8 cellular contexts compared by ENCODE assay signal in the genomic region with DNA sequence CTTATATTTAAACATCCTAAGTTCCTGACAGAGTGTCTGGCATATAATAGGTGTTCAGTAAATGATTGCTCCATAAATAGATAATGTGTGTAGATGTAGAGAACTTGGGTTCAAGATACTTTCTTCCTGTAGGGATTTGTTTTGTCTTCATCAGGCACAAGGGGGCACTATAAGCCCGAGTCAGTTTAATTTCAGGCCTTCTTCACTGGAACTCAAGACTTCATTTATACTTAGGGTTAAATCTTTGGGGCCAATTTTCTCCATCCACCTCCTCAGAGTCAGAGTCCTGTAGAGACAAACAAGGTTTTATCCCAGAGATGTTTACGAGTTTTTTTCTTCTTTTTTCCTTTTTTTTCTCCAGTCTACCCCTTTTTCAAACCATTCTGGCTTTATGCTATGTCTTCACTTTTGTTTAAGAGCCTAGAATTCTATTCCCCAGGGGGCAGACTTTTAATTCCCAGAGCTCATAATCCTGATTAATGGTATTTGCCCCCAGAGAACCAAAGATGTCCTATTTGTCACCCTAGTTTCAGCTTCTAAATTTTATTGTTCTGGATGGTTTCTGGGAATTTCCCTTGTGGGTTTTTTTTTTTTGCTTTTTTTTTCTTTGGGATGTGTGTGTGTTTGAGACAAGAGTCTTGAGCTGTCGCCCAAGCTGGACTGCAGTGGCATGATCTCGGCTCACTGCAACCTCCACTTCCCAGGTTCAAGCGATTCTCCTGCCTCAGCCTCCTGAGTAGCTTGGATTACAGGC.
DNase-seq lines count a peak whose midpoint lies in the region; ATAC-seq and TF ChIP-seq lines count a peak whose summit lies in the region.

No MANE protein-coding gene starts in this region.

- H3K9me3 Mint-ChIP-seq in activated B cell treated with CpG ODN at 0.5 μM for 24 hours = no peaks in the 10 kb centered on the region

- no peak for ATAC-seq in activated B cell treated with CpG ODN at 0.5 μM for 24 hours (ENCODE audit: low read depth)
- no peak for ATAC-seq in GM18861 (IDR thresholded peaks at IDR 0.05; ENCODE audit: unreplicated experiment)
- no peak for ATAC-seq in HG03342 (IDR thresholded peaks at IDR 0.05; ENCODE audit: unreplicated experiment)

- DNase-seq in 8988T = peak; percentile 33
- DNase-seq in EH (ENCODE audit: low read depth) = peak; percentile 72
- peak; percentile 31 for DNase-seq in NCI-H1694 treated with DMSO at 0.1 percent for 48 hours (lab: John Stamatoyannopoulos, UW)
- DNase-seq in activated B cell treated with CpG ODN at 0.5 μM for 24 hours = no peak
- DNase-seq in fibroblast of gingiva (ENCODE audit: low read depth) = peak; percentile 61
- peak; percentile 85 for DNase-seq in pons (ENCODE audit: low spot score)

- H3K4me3 Mint-ChIP-seq in activated B cell treated with CpG ODN at 0.5 μM for 24 hours = no peak overlapping the region

- POLR2A ChIA-PET in activated B cell treated with CpG ODN at 0.5 μM for 24 hours (lab: Charles Lee) = interaction anchor here (0.6 to 4.4 kb wide), 13 partner anchors 15 to 420 kb away, joined by 3 to 44 read pairs (median 5); a partner anchor contains a TSS

- intact Hi-C loops in activated B cell treated with CpG ODN at 0.5 μM for 24 hours (cut with micrococcal nuclease) = loop anchor here (1.0 to 10.0 kb wide), 11 partner anchors 8 to 1299 kb away; a partner anchor contains a TSS

- H3K27ac Mint-ChIP-seq in activated B cell treated with CpG ODN at 0.5 μM for 24 hours = peak overlapping the region; percentile 65

- CTCF ChIA-PET in activated B cell treated with CpG ODN at 0.5 μM for 24 hours (lab: Charles Lee) = interaction anchor here (0.6 to 1.2 kb wide), 7 partner anchors 9 to 904 kb away, joined by 3 to 8 read pairs (median 4); a partner anchor contains a TSS

- H3K36me3 Mint-ChIP-seq in activated B cell treated with CpG ODN at 0.5 μM for 24 hours (ENCODE audit: low read depth) = peaks cover 9% of the 10 kb centered on the region

- H3K4me1 Mint-ChIP-seq in activated B cell treated with CpG ODN at 0.5 μM for 24 hours = peaks cover 38% of the 10 kb centered on the region

- H3K27me3 Mint-ChIP-seq in activated B cell treated with CpG ODN at 0.5 μM for 24 hours = no peaks in the 10 kb centered on the region

- no peak for TF ChIP-seq CTCF in activated B cell treated with CpG ODN at 0.5 μM for 24 hours (IDR thresholded peaks at IDR 0.05)
